Comparison of ENCODE assay signal across 1 cellular context in the genomic region with DNA sequence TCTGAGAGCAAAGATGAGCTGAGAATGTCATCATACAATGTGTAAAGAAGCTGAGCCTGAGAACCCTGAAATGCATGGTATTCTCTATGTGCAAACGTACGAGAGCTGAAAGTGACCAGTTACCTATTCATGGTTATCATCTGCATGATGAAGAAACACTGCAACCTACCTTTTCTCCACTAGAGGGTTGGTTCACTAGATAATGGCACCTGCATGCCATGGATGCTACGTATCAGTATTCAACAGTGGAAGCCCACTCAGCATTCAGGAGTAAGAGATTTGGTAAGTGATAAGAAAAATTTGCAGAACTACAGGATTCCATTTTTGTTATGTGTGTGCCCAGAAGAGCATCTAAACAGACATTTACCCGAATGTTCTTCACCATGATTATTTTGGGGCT.
TF ChIP-seq lines count a peak whose summit lies in the region.

No MANE protein-coding gene starts in this region.

TF ChIP-seq in A549, 52 proteins besides CTCF, POLR2A, EP300 and RAD21 (continued from another document):
- TF ChIP-seq, protein P1, sequence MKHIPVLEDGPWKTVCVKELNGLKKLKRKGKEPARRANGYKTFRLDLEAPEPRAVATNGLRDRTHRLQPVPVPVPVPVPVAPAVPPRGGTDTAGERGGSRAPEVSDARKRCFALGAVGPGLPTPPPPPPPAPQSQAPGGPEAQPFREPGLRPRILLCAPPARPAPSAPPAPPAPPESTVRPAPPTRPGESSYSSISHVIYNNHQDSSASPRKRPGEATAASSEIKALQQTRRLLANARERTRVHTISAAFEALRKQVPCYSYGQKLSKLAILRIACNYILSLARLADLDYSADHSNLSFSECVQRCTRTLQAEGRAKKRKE (CRISPR knock-in tag; IDR thresholded peaks at IDR 0.05; ENCODE audit: low read depth), result no peak
- TF ChIP-seq FOSB (CRISPR knock-in tag; IDR thresholded peaks at IDR 0.05) (no peak), HOXA7 (CRISPR knock-in tag; IDR thresholded peaks at IDR 0.05) (no peak), CHD4 (IDR thresholded peaks at IDR 0.05; ENCODE audit: borderline replicate concordance) (no peak), HOXB5 (CRISPR knock-in tag; IDR thresholded peaks at IDR 0.05) (no peak), CBX8 (IDR thresholded peaks at IDR 0.05) (no peak), RCOR1 (IDR thresholded peaks at IDR 0.05; ENCODE audit: low read depth, low read length) (no peak), EHF (CRISPR knock-in tag; IDR thresholded peaks at IDR 0.05) (no peak), JUNB (IDR thresholded peaks at IDR 0.05) (no peak), CEBPB (IDR thresholded peaks at IDR 0.05) (no peak)
